ENCODE assay signal across 12 cellular contexts in genomic region chr14:22464422-22465142, GRCh38.
DNase-seq lines count a peak whose midpoint lies in the region; ATAC-seq lines count a peak whose summit lies in the region.
"Had no signal": no experiment of that assay in that cellular context is flagged by ENCODE, and none has a peak within 500 bp of the region (broad histone marks: within the 10 kb centered on the region; RNA-seq: fewer than 3 reads in every experiment).

No MANE protein-coding gene starts in this region.

- H3K4me1 Mint-ChIP-seq in IgD-negative memory B cell = peaks cover 29 to 33% (median 30%) of the 10 kb centered on the region in 3 donors
- no peaks in the 10 kb centered on the region for H3K4me1 Mint-ChIP-seq in T-helper 17 cell
- no peaks in the 10 kb centered on the region for H3K4me1 Mint-ChIP-seq in activated T-helper 17 cell treated with anti-CD3 and anti-CD28 coated beads, Interleukin-2, amount 50 U/mL, for 72 hours

- H3K27me3 Mint-ChIP-seq in IgD-negative memory B cell (no peaks in the 10 kb centered on the region), T-helper 17 cell (no peaks in the 10 kb centered on the region)
- H3K27me3 Mint-ChIP-seq in activated T-helper 17 cell treated with anti-CD3 and anti-CD28 coated beads, Interleukin-2, amount 50 U/mL, for 72 hours = no peaks in the 10 kb centered on the region
- H3K27me3 Mint-ChIP-seq: effector memory CD8-positive, alpha-beta T cell had no signal

- ATAC-seq in GM18502 (IDR thresholded peaks at IDR 0.05; ENCODE audit: poor library complexity, unreplicated experiment) (peak; percentile 70), GM19452 (IDR thresholded peaks at IDR 0.05; ENCODE audit: unreplicated experiment) (peak; percentile 79), HG02938 (IDR thresholded peaks at IDR 0.05; ENCODE audit: unreplicated experiment) (peak; percentile 59), T-helper 17 cell (no peak)
- no peak for ATAC-seq in activated T-helper 17 cell treated with anti-CD3 and anti-CD28 coated beads, Interleukin-2, amount 50 U/mL, for 72 hours (replicated peaks)
- ATAC-seq: effector memory CD8-positive, alpha-beta T cell had no signal

- H3K36me3 Mint-ChIP-seq in IgD-negative memory B cell = no peaks in the 10 kb centered on the region
- H3K36me3 Mint-ChIP-seq in T-helper 17 cell (ENCODE audit: low read depth) = no peaks in the 10 kb centered on the region
- no peaks in the 10 kb centered on the region for H3K36me3 Mint-ChIP-seq in activated T-helper 17 cell treated with anti-CD3 and anti-CD28 coated beads, Interleukin-2, amount 50 U/mL, for 72 hours (ENCODE audit: low read depth)

- no peaks in the 10 kb centered on the region for H3K9me3 ChIP-seq in T-helper 17 cell (ENCODE audit: control insufficient read depth, low read length, poor library complexity, severe bottlenecking)

- H3K4me3 Mint-ChIP-seq in IgD-negative memory B cell (peak overlapping the region in 3 of 4 donors; percentile 42 to 83 (median 61)), T-helper 17 cell (no peak overlapping the region)
- no peak overlapping the region for H3K4me3 Mint-ChIP-seq in activated T-helper 17 cell treated with anti-CD3 and anti-CD28 coated beads, Interleukin-2, amount 50 U/mL, for 72 hours
- H3K4me3 Mint-ChIP-seq: effector memory CD8-positive, alpha-beta T cell had no signal

- no peak for DNase-seq in HK-2 (ENCODE audit: unreplicated experiment)
- no peak for DNase-seq in T-helper 17 cell
- DNase-seq in NCI-H2196 treated with DMSO at 0.1 percent for 48 hours (lab: John Stamatoyannopoulos, UW; ENCODE audit: unreplicated experiment) = no peak
- DNase-seq: activated naive CD4-positive, alpha-beta T cell treated with Interleukin-2 at 50 U/mL for 16 hours; COR-L47; effector memory CD8-positive, alpha-beta T cell; stimulated activated naive CD4-positive, alpha-beta T cell had no signal

- H3K9me3 Mint-ChIP-seq in IgD-negative memory B cell = no peaks in the 10 kb centered on the region
- no peaks in the 10 kb centered on the region for H3K9me3 Mint-ChIP-seq in activated T-helper 17 cell treated with anti-CD3 and anti-CD28 coated beads, Interleukin-2, amount 50 U/mL, for 72 hours
- H3K9me3 Mint-ChIP-seq: effector memory CD8-positive, alpha-beta T cell had no signal

- H3K27ac Mint-ChIP-seq in IgD-negative memory B cell = peak overlapping the region; percentile 7 to 49 (median 29)
- H3K27ac Mint-ChIP-seq in T-helper 17 cell = no peak overlapping the region
- no peak overlapping the region for H3K27ac Mint-ChIP-seq in activated T-helper 17 cell treated with anti-CD3 and anti-CD28 coated beads, Interleukin-2, amount 50 U/mL, for 72 hours
- H3K27ac Mint-ChIP-seq: effector memory CD8-positive, alpha-beta T cell had no signal

Comparison
In these comparisons a context has a peak if more than half of its experiments do, and no peak if none do; other contexts are left out.
1. ATAC-seq: peak in GM18502 (single experiment), GM19452 (single experiment) and HG02938 (single experiment); none in T-helper 17 cell (single experiment) and activated T-helper 17 cell treated with anti-CD3 and anti-CD28 coated beads, Interleukin-2, amount 50 U/mL, for 72 hours (single experiment).
2. H3K27ac Mint-ChIP-seq: peak in IgD-negative memory B cell (3 of 3); none in T-helper 17 cell (single experiment) and activated T-helper 17 cell treated with anti-CD3 and anti-CD28 coated beads, Interleukin-2, amount 50 U/mL, for 72 hours (single experiment).
3. H3K4me3 Mint-ChIP-seq: peak in IgD-negative memory B cell (3 of 4); none in T-helper 17 cell (single experiment) and activated T-helper 17 cell treated with anti-CD3 and anti-CD28 coated beads, Interleukin-2, amount 50 U/mL, for 72 hours (single experiment).